Comparison of ENCODE assay signal across 1 cellular context in genomic region chr6:14953806-14954205, GRCh38.
TF ChIP-seq lines count a peak whose summit lies in the region.

No MANE protein-coding gene starts in this region.

TF ChIP-seq in IMR-90, 13 proteins besides CTCF, POLR2A, EP300 and RAD21 (continued from another document):
- TF ChIP-seq ELK1 (IDR thresholded peaks at IDR 0.05; ENCODE audit: borderline replicate concordance, low read depth, low read length), result no peak
- no peak for TF ChIP-seq MAFK (IDR thresholded peaks at IDR 0.05; ENCODE audit: low read depth, low read length)
- no peak for TF ChIP-seq MAZ (IDR thresholded peaks at IDR 0.05; ENCODE audit: borderline replicate concordance, low read depth, low read length)
- no peak for TF ChIP-seq SMC3 (IDR thresholded peaks at IDR 0.05; ENCODE audit: low read depth, low read length)
- TF ChIP-seq RCOR1 (IDR thresholded peaks at IDR 0.05; ENCODE audit: insufficient replicate concordance, low read length), result no peak
- no peak for TF ChIP-seq BHLHE40 (IDR thresholded peaks at IDR 0.05; ENCODE audit: low read depth, low read length)
- TF ChIP-seq USF2 (IDR thresholded peaks at IDR 0.05; ENCODE audit: low read depth, low read length), result no peak
